In the genomic region with DNA sequence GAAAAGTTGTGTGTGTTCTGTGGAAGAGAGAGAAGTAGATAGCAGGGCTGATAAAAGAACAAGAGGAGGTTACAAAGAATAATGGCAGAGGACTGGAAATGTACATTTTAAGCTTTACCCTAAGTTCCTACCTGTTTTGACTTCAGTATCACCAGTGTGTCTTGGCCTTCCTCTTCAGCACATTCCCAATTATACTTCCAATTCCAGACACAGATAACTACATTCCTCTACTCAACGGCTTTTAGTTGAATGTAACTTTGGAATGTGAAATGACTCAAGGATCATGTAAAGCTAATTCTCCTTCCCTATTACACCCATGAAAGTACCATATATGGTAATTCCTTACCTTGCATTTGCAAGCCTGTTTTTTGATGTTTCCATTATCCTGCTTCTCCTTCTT, we compare ENCODE assay signal across 20 cellular contexts. TPM values are rescaled to one million over a fixed set of nuclear protein-coding genes. Genes with fewer than 3 reads are reported as not detected.
DNase-seq lines count a peak whose midpoint lies in the region; ATAC-seq and TF ChIP-seq lines count a peak whose summit lies in the region.
"Had no signal": no experiment of that assay in that cellular context is flagged by ENCODE, and none has a peak within 500 bp of the region (broad histone marks: within the 10 kb centered on the region; RNA-seq: fewer than 3 reads in every experiment).

No MANE protein-coding gene starts in this region.

- no peaks in the 10 kb centered on the region for H3K4me1 ChIP-seq in ovary (ENCODE audit: insufficient read depth)

- no peaks in the 10 kb centered on the region for H3K9me3 ChIP-seq in ovary

- TF ChIP-seq CTCF in AG10803 (conservative IDR thresholded peaks at IDR 0.05; ENCODE audit: low read length) = no peak
- no peak for TF ChIP-seq CTCF in chondrocyte (IDR thresholded peaks at IDR 0.05)
- no peak for TF ChIP-seq CTCF in ovary (IDR thresholded peaks at IDR 0.05)

- no peak overlapping the region for H3K4me3 Mint-ChIP-seq in chondrocyte (ENCODE audit: unreplicated experiment)
- H3K4me3 Mint-ChIP-seq: activated naive CD4-positive, alpha-beta T cell treated with anti-CD3 and anti-CD28 coated beads, Interleukin-2, amount 50 U/mL, for 24 hours; nephron had no signal

- peaks cover 41% of the 10 kb centered on the region for H3K4me1 Mint-ChIP-seq in chondrocyte (ENCODE audit: low read depth)
- H3K4me1 Mint-ChIP-seq: activated naive CD4-positive, alpha-beta T cell treated with anti-CD3 and anti-CD28 coated beads, Interleukin-2, amount 50 U/mL, for 24 hours had no signal

- H3K4me3 ChIP-seq in AG10803 (ENCODE audit: low read length) (no peak overlapping the region), ovary (no peak overlapping the region)
- H3K4me3 ChIP-seq: lung, skin epidermis had no signal

- no peaks in the 10 kb centered on the region for H3K27me3 Mint-ChIP-seq in chondrocyte (ENCODE audit: low read depth)

- no peaks in the 10 kb centered on the region for H3K36me3 Mint-ChIP-seq in chondrocyte (ENCODE audit: low read depth)
- H3K36me3 Mint-ChIP-seq: activated naive CD4-positive, alpha-beta T cell treated with anti-CD3 and anti-CD28 coated beads, Interleukin-2, amount 50 U/mL, for 24 hours had no signal

- 2 to 12% (median 3%) methylated on average over 1 of the region's 1 CpG for WGBS in ovary, 3 donors

- no peak for ATAC-seq in HG02642 (IDR thresholded peaks at IDR 0.05; ENCODE audit: poor library complexity, unreplicated experiment)
- ATAC-seq: HCT116; Panc1; stimulated activated naive CD8-positive, alpha-beta T cell treated with anti-CD3 and anti-CD28 coated beads, Interleukin-15, Interleukin-2, amounts not matched to agents 100 U/mL and 50 U/mL, for 24 hours had no signal

- DNase-seq in AG10803 (ENCODE audit: low read depth) (peak; percentile 60), LHCN-M2 (ENCODE audit: low read depth) (peak; percentile 17), chondrocyte (ENCODE audit: low spot score) (no peak), kidney tubule cell (ENCODE audit: low spot score) (peak; percentile 56), SIG-M5 (lab: John Stamatoyannopoulos, UW) (no peak), ovary (no peak), DMS153 (lab: John Stamatoyannopoulos, UW) (no peak)
- DNase-seq: activated CD8-positive, alpha-beta memory T cell treated with anti-CD3 and anti-CD28 coated beads, Interleukin-2, amount 50 U/mL, for 4 hours; Kasumi-1; NCI-H1694 treated with DMSO at 0.1 percent for 48 hours; NCI-H526 treated with DMSO at 0.1 percent for 48 hours; stimulated activated naive CD8-positive, alpha-beta T cell treated with anti-CD3 and anti-CD28 coated beads, Interleukin-15, Interleukin-2, amounts not matched to agents 100 U/mL and 50 U/mL, for 24 hours; T-helper 1 cell had no signal

- no peak for TF ChIP-seq POLR2A in ovary (IDR thresholded peaks at IDR 0.05)

- no peaks in the 10 kb centered on the region for H3K9me3 Mint-ChIP-seq in chondrocyte (ENCODE audit: low read depth)
- H3K9me3 Mint-ChIP-seq: activated naive CD4-positive, alpha-beta T cell treated with anti-CD3 and anti-CD28 coated beads, Interleukin-2, amount 50 U/mL, for 24 hours; nephron had no signal

- H3K27ac ChIP-seq in ovary = no peak overlapping the region
- H3K27ac ChIP-seq: skin epidermis had no signal

- H3K27ac Mint-ChIP-seq in chondrocyte (ENCODE audit: unreplicated experiment) = peak overlapping the region; percentile 71
- H3K27ac Mint-ChIP-seq: activated naive CD4-positive, alpha-beta T cell treated with anti-CD3 and anti-CD28 coated beads, Interleukin-2, amount 50 U/mL, for 24 hours; nephron had no signal

- TF ChIP-seq EP300 in ovary (IDR thresholded peaks at IDR 0.05) = no peak

- intact Hi-C loops in ovary (cut with DNase I) = no loop called here

- H3K36me3 ChIP-seq in ovary = no peaks in the 10 kb centered on the region

- H3K27me3 ChIP-seq in ovary = no peaks in the 10 kb centered on the region

RNA-seq across cellular contexts. Expression of gene MGST1, which starts 5.0 kb away (rescaled TPM):
- 78.8 and 84.2 TPM in 2 replicates for total RNA-seq in LHCN-M2 (2014; rRNA removed)
- 110 TPM for polyA plus RNA-seq in LHCN-M2 (2012)
- total RNA-seq in chondrocyte = 17.9 to 45.6 TPM (median 23.9 TPM) in 3 replicates
- 10 to 100 TPM in 4 of 7 donors, 1 to 10 TPM in 2, under 1 TPM in 1; 0.45 to 48.0 (median 11.8) TPM for total RNA-seq in ovary
- polyA plus RNA-seq in ovary = 100 to 1,000 TPM in 1 of 2 donors, 1 to 10 TPM in 1; 5.9 to 521 TPM

Comparison
In these comparisons a context has a peak if more than half of its experiments do, and no peak if none do; other contexts are left out.
1. DNase-seq: peak in AG10803 (single experiment), LHCN-M2 (single experiment) and kidney tubule cell (single experiment); none in chondrocyte (single experiment), SIG-M5 (single experiment), ovary (0 of 5) and DMS153 (single experiment).